Comparison of ENCODE assay signal across 13 cellular contexts in genomic region chr3:463793-464192, GRCh38.
DNase-seq lines count a peak whose midpoint lies in the region; ATAC-seq and TF ChIP-seq lines count a peak whose summit lies in the region.
"Had no signal": no experiment of that assay in that cellular context is flagged by ENCODE, and none has a peak within 500 bp of the region (broad histone marks: within the 10 kb centered on the region; RNA-seq: fewer than 3 reads in every experiment).

No MANE protein-coding gene starts in this region.

- no peak overlapping the region; the same call in 1 of the 2 replicates for H3K4me3 ChIP-seq in GM12864 (ENCODE audit: low read depth, low read length)
- H3K4me3 ChIP-seq: thoracic aorta had no signal

- peak; percentile 97 for ATAC-seq in GM19351 (IDR thresholded peaks at IDR 0.05; ENCODE audit: unreplicated experiment)
- ATAC-seq in HG02759 (IDR thresholded peaks at IDR 0.05; ENCODE audit: unreplicated experiment): peak; percentile 97
- ATAC-seq in HG03457 (IDR thresholded peaks at IDR 0.05; ENCODE audit: unreplicated experiment): peak; percentile 99
- no peak for ATAC-seq in left cardiac atrium
- ATAC-seq: Panc1 had no signal

- intact Hi-C loops in left cardiac atrium (cut with DNase I): no loop called here

- peak; percentile 88 for DNase-seq in GM12864 (ENCODE audit: low read depth)
- no peak for DNase-seq in left cardiac atrium
- DNase-seq in NCI-H187 treated with DMSO at 0.1 percent for 48 hours (lab: John Stamatoyannopoulos, UW): no peak
- DNase-seq in NCI-H774 (lab: John Stamatoyannopoulos, UW): no peak
- DNase-seq in stimulated activated CD4-positive, alpha-beta T cell treated with anti-CD3 and anti-CD28 coated beads, Interleukin-1b, Interleukin-23, amount 100 ng/mL, for 48 hours: no peak
- DNase-seq: caudate nucleus, kidney, NCI-H1417 had no signal

- no peak for TF ChIP-seq CTCF in GM12864 (IDR thresholded peaks at IDR 0.05; ENCODE audit: low read depth, low read length, missing control alignments)

Comparison
In these comparisons a context has a peak if more than half of its experiments do, and no peak if none do; other contexts are left out.
1. ATAC-seq: peak in GM19351 (single experiment), HG02759 (single experiment) and HG03457 (single experiment); none in left cardiac atrium (0 of 2).